In genomic region chr5:141877478-141878185, GRCh38 we compare ENCODE assay signal across 8 cellular contexts. TPM values are rescaled to one million over a fixed set of nuclear protein-coding genes. Genes with fewer than 3 reads are reported as not detected.
A peak's percentile ranks its signal among the peaks of the same experiment; 100 is the strongest.
DNase-seq lines count a peak whose midpoint lies in the region; ATAC-seq and TF ChIP-seq lines count a peak whose summit lies in the region.

No MANE protein-coding gene starts in this region.

- no peak for TF ChIP-seq EP300 in upper lobe of left lung (IDR thresholded peaks at IDR 0.05)

- H3K27ac ChIP-seq in SJSA1 (no peak overlapping the region), colonic mucosa (peak overlapping the region; percentile 94), upper lobe of left lung (peak overlapping the region; percentile 92 to 93 (median 92))

- DNase-seq in H7 (peak; percentile 71), SJSA1 (ENCODE audit: low read depth in 1 of 2, low spot score in 2 of 2) (no peak), colonic mucosa (peak; percentile 61), mucosa of descending colon (peak in 2 of 3 donors; percentile 59 to 71), upper lobe of left lung (peak in 1 of 2 donors; percentile 85), OCI-M2 (lab: John Stamatoyannopoulos, UW; ENCODE audit: unreplicated experiment) (no peak)

- intact Hi-C loops in colonic mucosa (cut with DNase I) = loop anchor here (5.0 kb wide), 1 partner anchor 35 kb away; no protein-coding TSS in a partner anchor
- intact Hi-C loops in mucosa of descending colon (cut with DNase I, micrococcal nuclease) = loop anchor here in 1 of 2 donors (5.0 kb wide), 1 partner anchor 185 kb away; no protein-coding TSS in a partner anchor

- H3K9ac ChIP-seq in colonic mucosa (ENCODE audit: low read depth in 2 of 2, low read length in 2 of 2) = peak overlapping the region; percentile 81 to 98

- no peaks in the 10 kb centered on the region for H3K36me3 ChIP-seq in H7 (replicated peaks; ENCODE audit: control insufficient read depth, insufficient read depth, low read length)
- H3K36me3 ChIP-seq in SJSA1 = no peaks in the 10 kb centered on the region
- H3K36me3 ChIP-seq in colonic mucosa = no peaks in the 10 kb centered on the region
- H3K36me3 ChIP-seq in mucosa of descending colon (ENCODE audit: low read depth) = no peaks in the 10 kb centered on the region
- no peaks in the 10 kb centered on the region for H3K36me3 ChIP-seq in upper lobe of left lung

- H3K4me1 ChIP-seq in SJSA1 (replicated peaks) (peaks cover 16% of the 10 kb centered on the region), colonic mucosa (no peaks in the 10 kb centered on the region), mucosa of descending colon (ENCODE audit: low read depth) (peaks cover 18% of the 10 kb centered on the region), upper lobe of left lung (peaks cover 38 to 97% (median 51%) of the 10 kb centered on the region in 4 donors)

- ATAC-seq in mucosa of descending colon = peak; percentile 0
- ATAC-seq in upper lobe of left lung (ENCODE audit: low FRiP score in 2 of 2) = no peak
- ATAC-seq in HG02759 (IDR thresholded peaks at IDR 0.05; ENCODE audit: unreplicated experiment) = no peak
- ATAC-seq in GM21515 (IDR thresholded peaks at IDR 0.05; ENCODE audit: unreplicated experiment) = no peak

- H3K9me3 ChIP-seq in SJSA1 (replicated peaks) = peaks cover 3% of the 10 kb centered on the region; the same call in 1 of the 2 replicates
- H3K9me3 ChIP-seq in colonic mucosa = no peaks in the 10 kb centered on the region
- H3K9me3 ChIP-seq in mucosa of descending colon = no peaks in the 10 kb centered on the region
- H3K9me3 ChIP-seq in upper lobe of left lung = no peaks in the 10 kb centered on the region

- WGBS in upper lobe of left lung, 2 donors = 1 to 2% methylated on average over 25 to 54 of the region's 55 CpGs

- no peak for TF ChIP-seq CTCF in colonic mucosa (IDR thresholded peaks at IDR 0.05)
- TF ChIP-seq CTCF in mucosa of descending colon (IDR thresholded peaks at IDR 0.05) = no peak
- no peak for TF ChIP-seq CTCF in upper lobe of left lung (IDR thresholded peaks at IDR 0.05)

- peak in 1 of 4 donors; percentile 24 for TF ChIP-seq POLR2A in upper lobe of left lung (IDR thresholded peaks at IDR 0.05)

- H3K27me3 ChIP-seq in H7 (ENCODE audit: control insufficient read depth, insufficient read depth, low read length) = peaks cover 13% of the 10 kb centered on the region
- H3K27me3 ChIP-seq in SJSA1 (replicated peaks) = peaks cover 94% of the 10 kb centered on the region
- peaks cover 15% of the 10 kb centered on the region for H3K27me3 ChIP-seq in colonic mucosa
- peaks cover 0 to 17% (median 13%) of the 10 kb centered on the region in 4 donors for H3K27me3 ChIP-seq in upper lobe of left lung

- H3K4me3 ChIP-seq in H7 (ENCODE audit: insufficient read depth, low read depth, low read length) (peak overlapping the region; percentile 85), SJSA1 (peak overlapping the region; percentile 32), colonic mucosa (peak overlapping the region; percentile 73), mucosa of descending colon (peak overlapping the region; percentile 72), upper lobe of left lung (peak overlapping the region; percentile 63 to 88 (median 78))

RNA-seq across cellular contexts. Expression of gene PCDH1, which starts 0.6 kb away (rescaled TPM):
- 66.8 and 67.1 TPM in 2 replicates for total RNA-seq in H7 (2014; rRNA removed; shearing (Covaris generic))
- 0.53 TPM in 1 of 2 replicates, not detected in the other for total RNA-seq in SJSA1 (2014; rRNA removed; shearing (Covaris generic))
- total RNA-seq in colonic mucosa (100 to 1,000 TPM in 1 of 2 donors, 10 to 100 TPM in 1; 97.3 to 105 TPM), mucosa of descending colon (100 to 1,000 TPM in 2 of 3 donors, 10 to 100 TPM in 1; 75.1 to 159 (median 127) TPM), upper lobe of left lung (100 to 1,000 TPM in 1 of 6 donors, 10 to 100 TPM in 5; 41.3 to 133 (median 81.6) TPM)

RNA-seq across cellular contexts. Expression of gene DELE1, which starts 46.0 kb away (rescaled TPM):
- 61.7 and 83.1 TPM in 2 replicates for total RNA-seq in H7 (2014; rRNA removed; shearing (Covaris generic))
- 72.3 and 104 TPM in 2 replicates for total RNA-seq in SJSA1 (2014; rRNA removed; shearing (Covaris generic))
- total RNA-seq in colonic mucosa (10 to 100 TPM; 69.2 to 69.4 TPM), mucosa of descending colon (100 to 1,000 TPM in 1 of 3 donors, 10 to 100 TPM in 2; 77.8 to 112 (median 84.5) TPM), upper lobe of left lung (100 to 1,000 TPM in 1 of 6 donors, 10 to 100 TPM in 5; 59.4 to 151 (median 87.5) TPM)

Comparison
In these comparisons a context has a peak if more than half of its experiments do, and no peak if none do; other contexts are left out.
1. DNase-seq: peak in H7 (single experiment), colonic mucosa (single experiment) and mucosa of descending colon (2 of 3); none in SJSA1 (0 of 2) and OCI-M2 (single experiment).
2. H3K4me3 ChIP-seq: peak in every context shown above with its lines; median percentile 85 in H7; 78 in upper lobe of left lung; 73 in colonic mucosa; 72 in mucosa of descending colon; 32 in SJSA1.
3. RNA of gene PCDH1, which starts 0.6 kb away (total RNA-seq): 75.1 to 159 TPM in mucosa of descending colon, 97.3 to 105 TPM in colonic mucosa, 41.3 to 133 TPM in upper lobe of left lung and 66.8 to 67.1 TPM in H7; 0.53 TPM in SJSA1; every median in the first group is over 10 times any median in the second.